Comparison of ENCODE assay signal across 1 cellular context in genomic region chr20:47524385-47524784, GRCh38.
TF ChIP-seq lines count a peak whose summit lies in the region.

No MANE protein-coding gene starts in this region.

TF ChIP-seq in WTC11, 78 proteins besides CTCF, POLR2A, EP300 and RAD21 (continued from another document):
- no peak for TF ChIP-seq TEAD1 (CRISPR knock-in tag; IDR thresholded peaks at IDR 0.05)
